ENCODE assay signal across 16 cellular contexts in the genomic region with DNA sequence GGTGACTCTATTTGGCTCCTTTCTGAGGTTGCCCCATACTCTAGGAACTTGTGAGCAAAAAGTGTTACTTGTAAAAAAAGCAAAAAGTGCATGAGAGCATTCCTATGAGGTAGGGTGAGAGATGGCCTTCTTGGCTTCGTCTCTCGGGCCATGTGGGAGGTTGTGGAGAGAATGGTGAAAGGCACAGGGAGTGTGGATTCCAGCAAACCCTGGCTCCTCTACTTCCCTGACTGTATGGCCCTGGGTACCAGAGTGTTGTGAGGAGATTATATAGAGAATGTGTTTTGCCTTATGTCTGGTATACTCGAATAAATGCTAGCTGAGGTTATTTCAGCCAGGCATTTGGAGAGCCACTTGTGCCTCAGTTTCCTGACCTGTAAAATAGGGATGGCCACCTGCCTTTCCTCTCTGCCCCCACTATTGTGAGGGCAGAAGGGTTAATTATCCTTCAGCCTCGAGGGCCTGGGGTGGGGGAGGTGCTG. TPM values are rescaled to one million over a fixed set of nuclear protein-coding genes. Genes with fewer than 3 reads are reported as not detected.
DNase-seq lines count a peak whose midpoint lies in the region; ATAC-seq and TF ChIP-seq lines count a peak whose summit lies in the region.
"Had no signal": no experiment of that assay in that cellular context is flagged by ENCODE, and none has a peak within 500 bp of the region (broad histone marks: within the 10 kb centered on the region; RNA-seq: fewer than 3 reads in every experiment).

No MANE protein-coding gene starts in this region.

- no peak for TF ChIP-seq POLR2A in suprapubic skin (IDR thresholded peaks at IDR 0.05)

- H3K9me3 ChIP-seq in suprapubic skin: no peaks in the 10 kb centered on the region

- H3K4me3 ChIP-seq in suprapubic skin: peak overlapping the region; percentile 33
- H3K4me3 ChIP-seq: GM23248, K562 had no signal

- no peaks in the 10 kb centered on the region for H3K27me3 ChIP-seq in suprapubic skin

- POLR2A ChIA-PET in RWPE1 (lab: Yijun Ruan, JAX; ENCODE audit: low non-redundant PET): no interaction called here
- POLR2A ChIA-PET in naive thymus-derived CD8-positive, alpha-beta T cell (lab: Charles Lee): no interaction called here

- CTCF ChIA-PET in RWPE1 (lab: Yijun Ruan, JAX): no interaction called here

- peak overlapping the region in 1 of 2 donors; percentile 60 for H3K4me3 Mint-ChIP-seq in effector memory CD8-positive, alpha-beta T cell
- peak overlapping the region; percentile 73 for H3K4me3 Mint-ChIP-seq in natural killer cell
- H3K4me3 Mint-ChIP-seq in naive thymus-derived CD8-positive, alpha-beta T cell: no peak overlapping the region
- H3K4me3 Mint-ChIP-seq: T-helper 1 cell treated with Interleukin-12 subunit alpha and Interleukin-12 subunit beta and Interleukin-4 antibody, amounts not matched to agents 30 μg/mL and 1 μg/mL, for 36 hours had no signal

- H3K9me3 Mint-ChIP-seq in effector memory CD8-positive, alpha-beta T cell: peaks cover 1 to 11% of the 10 kb centered on the region in 2 donors
- peaks cover 0 to 3% of the 10 kb centered on the region in 2 donors for H3K9me3 Mint-ChIP-seq in natural killer cell
- H3K9me3 Mint-ChIP-seq in naive thymus-derived CD8-positive, alpha-beta T cell: peaks cover 8 to 29% (median 23%) of the 10 kb centered on the region in 9 donors

- no peak for DNase-seq in RWPE1 (ENCODE audit: low spot score)
- DNase-seq in effector memory CD8-positive, alpha-beta T cell: no peak
- no peak for DNase-seq in natural killer cell
- peak in 1 of 2 donors; percentile 29 for DNase-seq in suprapubic skin (ENCODE audit: low spot score in 2 of 2)
- no peak for DNase-seq in naive thymus-derived CD8-positive, alpha-beta T cell
- DNase-seq in NCI-H2029 treated with DMSO at 0.1 percent for 48 hours (lab: John Stamatoyannopoulos, UW): no peak
- no peak for DNase-seq in activated CD4-positive, alpha-beta T cell treated with anti-CD3 and anti-CD28 coated beads for 1 hour
- DNase-seq: activated CD4-positive, alpha-beta T cell treated with anti-CD3 and anti-CD28 coated beads, Interleukin-2, amount 50 U/mL, for 4 hours; activated gamma-delta T cell treated with Interleukin-2 at 50 U/mL for 16 hours; COR-L47; cortex of kidney; GM23248; NCI-H2029 had no signal

- H3K4me1 Mint-ChIP-seq in effector memory CD8-positive, alpha-beta T cell (ENCODE audit: low read depth in 2 of 2): peaks cover 67 to 71% of the 10 kb centered on the region in 2 donors
- peaks cover 93 to 96% of the 10 kb centered on the region in 2 donors for H3K4me1 Mint-ChIP-seq in natural killer cell
- H3K4me1 Mint-ChIP-seq in naive thymus-derived CD8-positive, alpha-beta T cell: peaks cover 0 to 76% (median 6%) of the 10 kb centered on the region in 4 donors

- TF ChIP-seq CTCF in RWPE1 (conservative IDR thresholded peaks at IDR 0.05; ENCODE audit: low read depth) (no peak), natural killer cell (IDR thresholded peaks at IDR 0.05) (no peak), suprapubic skin (IDR thresholded peaks at IDR 0.05) (no peak)

- H3K36me3 Mint-ChIP-seq in effector memory CD8-positive, alpha-beta T cell (ENCODE audit: insufficient read depth): peaks cover 15% of the 10 kb centered on the region
- peaks cover 20% of the 10 kb centered on the region for H3K36me3 Mint-ChIP-seq in natural killer cell
- H3K36me3 Mint-ChIP-seq in naive thymus-derived CD8-positive, alpha-beta T cell: peaks cover 0 to 22% (median 8%) of the 10 kb centered on the region in 3 donors

- no peak for ATAC-seq in effector memory CD8-positive, alpha-beta T cell (replicated peaks)
- ATAC-seq in natural killer cell: no peak
- no peak for ATAC-seq in naive thymus-derived CD8-positive, alpha-beta T cell
- no peak for ATAC-seq in GM19328 (IDR thresholded peaks at IDR 0.05; ENCODE audit: unreplicated experiment)
- ATAC-seq: K562 had no signal

- H3K27me3 Mint-ChIP-seq in effector memory CD8-positive, alpha-beta T cell: peaks cover 0 to 5% of the 10 kb centered on the region in 2 donors
- H3K27me3 Mint-ChIP-seq in natural killer cell (ENCODE audit: low read depth in 2 of 2): no peaks in the 10 kb centered on the region
- H3K27me3 Mint-ChIP-seq in naive thymus-derived CD8-positive, alpha-beta T cell: peaks cover 0 to 13% (median 10%) of the 10 kb centered on the region in 5 donors

- 52% methylated on average over 4 of the region's 4 CpGs for WGBS in suprapubic skin

- H3K4me1 ChIP-seq in suprapubic skin: peaks cover 70% of the 10 kb centered on the region

- intact Hi-C loops in natural killer cell (cut with micrococcal nuclease): no loop called here

- H3K36me3 ChIP-seq in suprapubic skin: no peaks in the 10 kb centered on the region

- peak overlapping the region; percentile 78 for H3K27ac ChIP-seq in RWPE1
- peak overlapping the region; percentile 78 for H3K27ac ChIP-seq in suprapubic skin
- H3K27ac ChIP-seq: GM23248 had no signal

- peak overlapping the region; percentile 47 to 92 for H3K27ac Mint-ChIP-seq in effector memory CD8-positive, alpha-beta T cell
- peak overlapping the region; percentile 76 to 86 for H3K27ac Mint-ChIP-seq in natural killer cell
- peak overlapping the region in 1 of 10 donors; percentile 56 for H3K27ac Mint-ChIP-seq in naive thymus-derived CD8-positive, alpha-beta T cell
- H3K27ac Mint-ChIP-seq: T-helper 1 cell treated with Interleukin-12 subunit alpha and Interleukin-12 subunit beta and Interleukin-4 antibody, amounts not matched to agents 30 μg/mL and 1 μg/mL, for 36 hours had no signal

- no peak for TF ChIP-seq EP300 in suprapubic skin (IDR thresholded peaks at IDR 0.05)

RNA-seq across cellular contexts. Expression of gene PLEKHG3, which starts 11.0 kb away (rescaled TPM):
- 100 to 1,000 TPM; 184 to 285 (median 225) TPM for total RNA-seq in natural killer cell
- total RNA-seq in suprapubic skin: 100 to 1,000 TPM in 1 of 4 donors, 10 to 100 TPM in 3; 60.4 to 140 (median 96.5) TPM
- 1 to 10 TPM in 1 of 2 experiments, under 1 TPM in 1; 0.55 to 1.4 TPM for total RNA-seq in naive thymus-derived CD8-positive, alpha-beta T cell
- polyA plus RNA-seq in naive thymus-derived CD8-positive, alpha-beta T cell: 10 to 100 TPM in 1 of 3 donors, 1 to 10 TPM in 2; 1.2 to 12.2 (median 1.6) TPM

Comparison
In these comparisons a context has a peak if more than half of its experiments do, and no peak if none do; other contexts are left out.
1. RNA of gene PLEKHG3, which starts 11.0 kb away (total RNA-seq): 184 to 285 TPM in natural killer cell and 60.4 to 140 TPM in suprapubic skin; 0.55 to 1.4 TPM in naive thymus-derived CD8-positive, alpha-beta T cell; every median in the first group is over 10 times any median in the second.